17 cellular contexts compared by ENCODE assay signal in genomic region chr16:22323173-22323997, GRCh38.
"Had no signal": no experiment of that assay in that cellular context is flagged by ENCODE, and none has a peak within 500 bp of the region (broad histone marks: within the 10 kb centered on the region; RNA-seq: fewer than 3 reads in every experiment).

No MANE protein-coding gene starts in this region.

- H3K27me3 ChIP-seq: brain microvascular endothelial cell, right lobe of liver, suprapubic skin had no signal

- H3K9me3 ChIP-seq: mucosa of descending colon, psoas muscle, right lobe of liver, suprapubic skin had no signal

- H3K4me3 ChIP-seq: mucosa of descending colon, psoas muscle, right lobe of liver, suprapubic skin had no signal

- H3K4me1 ChIP-seq: right lobe of liver, suprapubic skin had no signal

- H3K27ac ChIP-seq: brain microvascular endothelial cell, psoas muscle, right lobe of liver, suprapubic skin had no signal

- ATAC-seq: activated CD8-positive, alpha-beta T cell treated with anti-CD3 and anti-CD28 coated beads for 36 hours; esophagus mucosa; left colon; mucosa of descending colon; natural killer cell; psoas muscle; right lobe of liver had no signal

- DNase-seq: activated CD4-positive, alpha-beta T cell treated with anti-CD3 and anti-CD28 coated beads for 1 hour; activated CD8-positive, alpha-beta T cell treated with anti-CD3 and anti-CD28 coated beads for 36 hours; activated naive CD8-positive, alpha-beta T cell treated with anti-CD3 and anti-CD28 coated beads for 36 hours; activated T-cell treated with anti-CD3 and anti-CD28 coated beads for 4 hours; brain microvascular endothelial cell; glutamatergic neuron; mucosa of descending colon; natural killer cell; occipital lobe; psoas muscle; stimulated activated naive CD4-positive, alpha-beta T cell; SW 1271; T-helper 9 cell had no signal
